In genomic region chr7:130899071-130899451, GRCh38 we compare ENCODE assay signal across 1 cellular context.
TF ChIP-seq lines count a peak whose summit lies in the region.

No MANE protein-coding gene starts in this region.

TF ChIP-seq in GM23338, 12 proteins besides CTCF, POLR2A, EP300 and RAD21 (continued from another document):
- no peak for TF ChIP-seq ZNF462 (CRISPR knock-in tag; IDR thresholded peaks at IDR 0.05)
